Comparison of ENCODE assay signal across 17 cellular contexts in genomic region chr15:73555080-73555479, GRCh38.
DNase-seq lines count a peak whose midpoint lies in the region; ATAC-seq and TF ChIP-seq lines count a peak whose summit lies in the region.
"Had no signal": no experiment of that assay in that cellular context is flagged by ENCODE, and none has a peak within 500 bp of the region (broad histone marks: within the 10 kb centered on the region; RNA-seq: fewer than 3 reads in every experiment).

No MANE protein-coding gene starts in this region.

- CTCF ChIA-PET in activated CD8-positive, alpha-beta T cell treated with anti-CD3 and anti-CD28 coated beads for 36 hours (lab: Charles Lee) = no interaction called here
- CTCF ChIA-PET in activated CD8-positive, alpha-beta T cell treated with anti-CD3 and anti-CD28 coated beads, Interleukin-2, amount 10 ng/mL, durations not matched to agents 7 days and 5 days (lab: Charles Lee) = interaction anchor here (1.1 to 2.9 kb wide), 3 partner anchors 10 to 81 kb away, joined by 3 to 26 read pairs (median 6); no protein-coding TSS in a partner anchor
- CTCF ChIA-PET in MCF 10A (lab: Yijun Ruan, JAX) = interaction anchor here (2.1 to 3.2 kb wide), 2 partner anchors 82 to 150 kb away, joined by 8 to 17 read pairs; no protein-coding TSS in a partner anchor

- H2AK5ac ChIP-seq in trophoblast cell (ENCODE audit: low read length) = no peak overlapping the region

- no peaks in the 10 kb centered on the region for H3K9me3 Mint-ChIP-seq in activated CD8-positive, alpha-beta T cell treated with anti-CD3 and anti-CD28 coated beads for 36 hours
- H3K9me3 Mint-ChIP-seq in activated CD8-positive, alpha-beta T cell treated with anti-CD3 and anti-CD28 coated beads, Interleukin-2, amount 10 ng/mL, durations not matched to agents 7 days and 5 days (ENCODE audit: insufficient read depth) = no peaks in the 10 kb centered on the region
- no peaks in the 10 kb centered on the region for H3K9me3 Mint-ChIP-seq in GM23338
- no peaks in the 10 kb centered on the region for H3K9me3 Mint-ChIP-seq in endodermal cell
- no peaks in the 10 kb centered on the region for H3K9me3 Mint-ChIP-seq in MCF 10A (ENCODE audit: unreplicated experiment)
- no peaks in the 10 kb centered on the region for H3K9me3 Mint-ChIP-seq in neural progenitor cell
- H3K9me3 Mint-ChIP-seq: CD4-positive, alpha-beta T cell had no signal

- H3K27ac Mint-ChIP-seq in activated CD8-positive, alpha-beta T cell treated with anti-CD3 and anti-CD28 coated beads for 36 hours = peak overlapping the region; percentile 37
- H3K27ac Mint-ChIP-seq in activated CD8-positive, alpha-beta T cell treated with anti-CD3 and anti-CD28 coated beads, Interleukin-2, amount 10 ng/mL, durations not matched to agents 7 days and 5 days = no peak overlapping the region
- no peak overlapping the region for H3K27ac Mint-ChIP-seq in GM23338
- peak overlapping the region; percentile 37 for H3K27ac Mint-ChIP-seq in endodermal cell
- H3K27ac Mint-ChIP-seq in MCF 10A (ENCODE audit: low read depth, unreplicated experiment) = no peak overlapping the region
- H3K27ac Mint-ChIP-seq in neural progenitor cell = no peak overlapping the region
- H3K27ac Mint-ChIP-seq: CD4-positive, alpha-beta T cell had no signal

- H3F3A ChIP-seq in GM23338 (replicated peaks; ENCODE audit: low read depth) (no peaks in the 10 kb centered on the region), neural progenitor cell (ENCODE audit: low read depth) (no peaks in the 10 kb centered on the region)

- no peak for TF ChIP-seq CTCF in activated CD8-positive, alpha-beta T cell treated with anti-CD3 and anti-CD28 coated beads for 36 hours (IDR thresholded peaks at IDR 0.05)
- TF ChIP-seq CTCF in GM23338 (conservative IDR thresholded peaks at IDR 0.05; ENCODE audit: low read depth in 2 of 2) (0 out of 4 replicates have a peak, but pooled peaks of 1 of the 2 experiments have one; percentile 19), endodermal cell (conservative IDR thresholded peaks at IDR 0.05) (no peak), MCF 10A (IDR thresholded peaks at IDR 0.05; ENCODE audit: unreplicated experiment) (no peak), neural progenitor cell (IDR thresholded peaks at IDR 0.05) (no peak)

- H3K79me2 ChIP-seq in GM23338 (replicated peaks; ENCODE audit: insufficient read depth) (no peaks in the 10 kb centered on the region), trophoblast cell (ENCODE audit: control insufficient read depth, insufficient read depth, low read length, poor library complexity) (no peaks in the 10 kb centered on the region), neural progenitor cell (ENCODE audit: low read depth) (no peaks in the 10 kb centered on the region)

- intact Hi-C loops in activated CD8-positive, alpha-beta T cell treated with anti-CD3 and anti-CD28 coated beads for 36 hours (cut with micrococcal nuclease) = no loop called here
- intact Hi-C loops in MCF 10A (cut with micrococcal nuclease) = no loop called here

- H3K27me3 ChIP-seq in GM23338 (ENCODE audit: insufficient read depth) (no peaks in the 10 kb centered on the region), endodermal cell (ENCODE audit: control insufficient read depth, insufficient read depth, low read length, poor library complexity, severe bottlenecking) (no peaks in the 10 kb centered on the region), trophoblast cell (ENCODE audit: insufficient read depth, low read length) (no peaks in the 10 kb centered on the region), neural progenitor cell (no peaks in the 10 kb centered on the region)

- H3K27me3 Mint-ChIP-seq in activated CD8-positive, alpha-beta T cell treated with anti-CD3 and anti-CD28 coated beads for 36 hours = no peaks in the 10 kb centered on the region
- H3K27me3 Mint-ChIP-seq in activated CD8-positive, alpha-beta T cell treated with anti-CD3 and anti-CD28 coated beads, Interleukin-2, amount 10 ng/mL, durations not matched to agents 7 days and 5 days (ENCODE audit: low read depth) = no peaks in the 10 kb centered on the region
- peaks cover 2% of the 10 kb centered on the region for H3K27me3 Mint-ChIP-seq in GM23338 (ENCODE audit: insufficient read depth, low read depth, poor library complexity)
- no peaks in the 10 kb centered on the region for H3K27me3 Mint-ChIP-seq in endodermal cell (ENCODE audit: insufficient read depth)
- H3K27me3 Mint-ChIP-seq in MCF 10A (ENCODE audit: insufficient read depth, unreplicated experiment) = no peaks in the 10 kb centered on the region
- no peaks in the 10 kb centered on the region for H3K27me3 Mint-ChIP-seq in neural progenitor cell (ENCODE audit: insufficient read depth, low read depth)
- H3K27me3 Mint-ChIP-seq: CD4-positive, alpha-beta T cell had no signal

- H4K8ac ChIP-seq in trophoblast cell (ENCODE audit: low read depth, low read length) = no peak overlapping the region

- H3K27ac ChIP-seq in GM23338 (ENCODE audit: low read depth) (no peak overlapping the region), endodermal cell (ENCODE audit: low read depth, low read length) (no peak overlapping the region), trophoblast cell (ENCODE audit: low read depth, low read length) (no peak overlapping the region), neural progenitor cell (no peak overlapping the region)
- H3K27ac ChIP-seq: 22Rv1, A549, C4-2B had no signal

- no peak overlapping the region for H4K91ac ChIP-seq in trophoblast cell (ENCODE audit: low read depth, low read length)

- H3K4ac ChIP-seq in trophoblast cell (ENCODE audit: low read depth, low read length) = no peak overlapping the region

- peaks cover 17% of the 10 kb centered on the region for H3K4me1 ChIP-seq in GM23338 (ENCODE audit: insufficient read depth)
- H3K4me1 ChIP-seq in endodermal cell (ENCODE audit: control insufficient read depth, insufficient read depth, low read length) = peaks cover 5% of the 10 kb centered on the region
- no peaks in the 10 kb centered on the region for H3K4me1 ChIP-seq in trophoblast cell (ENCODE audit: control insufficient read depth in 1 of 2, insufficient read depth in 2 of 2, low read length in 2 of 2)
- no peaks in the 10 kb centered on the region for H3K4me1 ChIP-seq in neural progenitor cell
- H3K4me1 ChIP-seq: A549, HAP-1 had no signal

- H2BK12ac ChIP-seq in trophoblast cell (ENCODE audit: low read length) = no peak overlapping the region

- peaks cover 6% of the 10 kb centered on the region for H3K36me3 Mint-ChIP-seq in activated CD8-positive, alpha-beta T cell treated with anti-CD3 and anti-CD28 coated beads for 36 hours (ENCODE audit: low read depth)
- H3K36me3 Mint-ChIP-seq in activated CD8-positive, alpha-beta T cell treated with anti-CD3 and anti-CD28 coated beads, Interleukin-2, amount 10 ng/mL, durations not matched to agents 7 days and 5 days (ENCODE audit: low read depth) = peaks cover 2% of the 10 kb centered on the region
- H3K36me3 Mint-ChIP-seq in GM23338 (ENCODE audit: low read depth) (peaks cover 6% of the 10 kb centered on the region; the same call in 2 of the 3 replicates), endodermal cell (ENCODE audit: low read depth) (peaks cover 25% of the 10 kb centered on the region), MCF 10A (ENCODE audit: insufficient read depth, unreplicated experiment) (peaks cover 47% of the 10 kb centered on the region), neural progenitor cell (peaks cover 7% of the 10 kb centered on the region)

- no peak overlapping the region for H2AFZ ChIP-seq in GM23338
- H2AFZ ChIP-seq in trophoblast cell (ENCODE audit: insufficient read depth, low read length, poor library complexity) = no peak overlapping the region
- no peak overlapping the region for H2AFZ ChIP-seq in neural progenitor cell (replicated peaks)

- H3K4me2 ChIP-seq in GM23338 = peak overlapping the region; percentile 43; the same call in 1 of the 2 replicates
- no peak overlapping the region for H3K4me2 ChIP-seq in trophoblast cell (ENCODE audit: low read length)
- H3K4me2 ChIP-seq in neural progenitor cell = no peak overlapping the region
- H3K4me2 ChIP-seq: A549 had no signal

- H3K18ac ChIP-seq in trophoblast cell (ENCODE audit: low read length) = no peak overlapping the region

- BruUV-seq in MCF 10A (replicated peaks; lab: Mats Ljungman, UMichigan) = no TSS peak

- no peak overlapping the region for H3K14ac ChIP-seq in trophoblast cell (ENCODE audit: low read length)

- no peaks in the 10 kb centered on the region for H3K4me1 Mint-ChIP-seq in activated CD8-positive, alpha-beta T cell treated with anti-CD3 and anti-CD28 coated beads for 36 hours (ENCODE audit: low read depth)
- H3K4me1 Mint-ChIP-seq in activated CD8-positive, alpha-beta T cell treated with anti-CD3 and anti-CD28 coated beads, Interleukin-2, amount 10 ng/mL, durations not matched to agents 7 days and 5 days (ENCODE audit: low read depth) = peaks cover 4% of the 10 kb centered on the region
- H3K4me1 Mint-ChIP-seq in GM23338 = peaks cover 36% of the 10 kb centered on the region
- H3K4me1 Mint-ChIP-seq in endodermal cell = peaks cover 12% of the 10 kb centered on the region
- H3K4me1 Mint-ChIP-seq in MCF 10A (ENCODE audit: insufficient read depth, unreplicated experiment) = no peaks in the 10 kb centered on the region
- peaks cover 10% of the 10 kb centered on the region for H3K4me1 Mint-ChIP-seq in neural progenitor cell

- no peak overlapping the region for H3K4me3 ChIP-seq in GM23338
- H3K4me3 ChIP-seq in endodermal cell (ENCODE audit: low read length) = no peak overlapping the region
- no peak overlapping the region for H3K4me3 ChIP-seq in trophoblast cell (ENCODE audit: low read depth, low read length)
- no peak overlapping the region for H3K4me3 ChIP-seq in neural progenitor cell
- H3K4me3 ChIP-seq: A549, HAP-1 had no signal

- no peak overlapping the region for H2BK5ac ChIP-seq in trophoblast cell (ENCODE audit: low read depth, low read length, poor library complexity)

- H3K79me1 ChIP-seq in trophoblast cell (ENCODE audit: low read length) = no peaks in the 10 kb centered on the region

- H3K23ac ChIP-seq in trophoblast cell (ENCODE audit: low read length) = peak overlapping the region; percentile 76

- no peak overlapping the region for H3K4me3 Mint-ChIP-seq in activated CD8-positive, alpha-beta T cell treated with anti-CD3 and anti-CD28 coated beads for 36 hours
- H3K4me3 Mint-ChIP-seq in activated CD8-positive, alpha-beta T cell treated with anti-CD3 and anti-CD28 coated beads, Interleukin-2, amount 10 ng/mL, durations not matched to agents 7 days and 5 days = no peak overlapping the region
- no peak overlapping the region for H3K4me3 Mint-ChIP-seq in GM23338
- no peak overlapping the region for H3K4me3 Mint-ChIP-seq in endodermal cell
- no peak overlapping the region for H3K4me3 Mint-ChIP-seq in MCF 10A (ENCODE audit: unreplicated experiment)
- H3K4me3 Mint-ChIP-seq in neural progenitor cell = no peak overlapping the region
- H3K4me3 Mint-ChIP-seq: CD4-positive, alpha-beta T cell had no signal

- no peak overlapping the region for H2BK120ac ChIP-seq in trophoblast cell (ENCODE audit: insufficient read depth, low read length, poor library complexity)

- 91 to 96% methylated on average over 3 to 4 of the region's 4 CpGs for WGBS in endodermal cell (ENCODE audit: insufficient coverage in 1 of 2, insufficient read length in 1 of 2), 2 experiments
- WGBS in trophoblast cell (ENCODE audit: extremely low coverage, insufficient coverage, insufficient read length) = no CpG with 5 or more reads among the region's 4 CpGs

- H4K20me1 ChIP-seq in GM23338 (replicated peaks; ENCODE audit: insufficient read depth) (no peaks in the 10 kb centered on the region), neural progenitor cell (ENCODE audit: low read depth) (no peaks in the 10 kb centered on the region)

- H3K9me2 ChIP-seq in GM23338 (ENCODE audit: insufficient read depth) = no peaks in the 10 kb centered on the region

- H4K12ac ChIP-seq in trophoblast cell (ENCODE audit: low read depth, low read length) = no peak overlapping the region

- POLR2A ChIA-PET in activated CD8-positive, alpha-beta T cell treated with anti-CD3 and anti-CD28 coated beads for 36 hours (lab: Charles Lee) = interaction anchor here (0.5 kb wide), 1 partner anchor 57 kb away, joined by 3 read pairs; no protein-coding TSS in a partner anchor
- POLR2A ChIA-PET in activated CD8-positive, alpha-beta T cell treated with anti-CD3 and anti-CD28 coated beads, Interleukin-2, amount 10 ng/mL, durations not matched to agents 7 days and 5 days (lab: Charles Lee) = no interaction called here
- POLR2A ChIA-PET in MCF 10A (lab: Yijun Ruan, JAX) = no interaction called here

- H3K9me3 ChIP-seq in endodermal cell (ENCODE audit: control insufficient read depth, low read length) (no peaks in the 10 kb centered on the region), trophoblast cell (ENCODE audit: insufficient read depth, low read depth, low read length) (no peaks in the 10 kb centered on the region), neural progenitor cell (ENCODE audit: low read depth) (no peaks in the 10 kb centered on the region)
- H3K9me3 ChIP-seq: A549, HAP-1 had no signal

- no peak for ATAC-seq in activated CD8-positive, alpha-beta T cell treated with anti-CD3 and anti-CD28 coated beads for 36 hours
- ATAC-seq in activated CD8-positive, alpha-beta T cell treated with anti-CD3 and anti-CD28 coated beads, Interleukin-2, amount 10 ng/mL, durations not matched to agents 7 days and 5 days = no peak
- ATAC-seq in GM23338 (peak; percentile 60), GM21528 (IDR thresholded peaks at IDR 0.05; ENCODE audit: low FRiP score, unreplicated experiment) (no peak)
- ATAC-seq: A549 had no signal

- peaks cover 16% of the 10 kb centered on the region; the same call in 1 of the 2 replicates for H3K36me3 ChIP-seq in GM23338 (ENCODE audit: insufficient read depth)
- H3K36me3 ChIP-seq in endodermal cell (ENCODE audit: control insufficient read depth, insufficient read depth, low read length) = peaks cover 48% of the 10 kb centered on the region
- H3K36me3 ChIP-seq in trophoblast cell (ENCODE audit: control insufficient read depth in 1 of 2, insufficient read depth in 2 of 2, low read length in 2 of 2) = peaks cover 10 to 11% of the 10 kb centered on the region in 2 experiments
- no peaks in the 10 kb centered on the region for H3K36me3 ChIP-seq in neural progenitor cell

- H3K9ac ChIP-seq in endodermal cell (ENCODE audit: extremely low read depth, low read length, poor library complexity, severe bottlenecking) = no peak overlapping the region
- H3K9ac ChIP-seq in trophoblast cell (ENCODE audit: low read length) = peak overlapping the region; percentile 36
- no peak overlapping the region for H3K9ac ChIP-seq in neural progenitor cell

- DNase-seq in activated CD8-positive, alpha-beta T cell treated with anti-CD3 and anti-CD28 coated beads for 36 hours = no peak
- no peak for DNase-seq in activated CD8-positive, alpha-beta T cell treated with anti-CD3 and anti-CD28 coated beads, Interleukin-2, amount 10 ng/mL, durations not matched to agents 7 days and 5 days
- no peak for DNase-seq in GM23338 (ENCODE audit: low spot score)
- DNase-seq in endodermal cell = no peak
- no peak for DNase-seq in trophoblast cell
- no peak for DNase-seq in MCF 10A (ENCODE audit: unreplicated experiment)
- no peak for DNase-seq in neural progenitor cell (ENCODE audit: low spot score)
- DNase-seq: AML-193; CD4-positive, alpha-beta T cell; DMS153; DMS79; GDM1 had no signal

Comparison
In these comparisons a context has a peak if more than half of its experiments do, and no peak if none do; other contexts are left out.
1. H3K27ac Mint-ChIP-seq: peak in activated CD8-positive, alpha-beta T cell treated with anti-CD3 and anti-CD28 coated beads for 36 hours (single experiment) and endodermal cell (single experiment); none in activated CD8-positive, alpha-beta T cell treated with anti-CD3 and anti-CD28 coated beads, Interleukin-2, amount 10 ng/mL, durations not matched to agents 7 days and 5 days (single experiment), GM23338 (single experiment), MCF 10A (single experiment) and neural progenitor cell (single experiment).